ENCODE assay signal across 7 cellular contexts in genomic region chr2:104784264-104784663, GRCh38.
"Had no signal": no experiment of that assay in that cellular context is flagged by ENCODE, and none has a peak within 500 bp of the region (broad histone marks: within the 10 kb centered on the region; RNA-seq: fewer than 3 reads in every experiment).

No MANE protein-coding gene starts in this region.

- DNase-seq: H7, HFFc6 had no signal

- H3K27ac ChIP-seq: HL-60 had no signal

- H3K4me3 ChIP-seq: GM23338, HAP-1 had no signal

- H3K4me3 Mint-ChIP-seq: GM23338, HFFc6, IgD-negative memory B cell had no signal

- FAIRE-seq: HepG2 had no signal

- H3K9me3 Mint-ChIP-seq: GM23338, IgD-negative memory B cell had no signal

- H3K4me1 ChIP-seq: HAP-1 had no signal

- H3K9me3 ChIP-seq: HAP-1 had no signal

- H3K36me3 ChIP-seq: HAP-1 had no signal

- H3K4me2 ChIP-seq: GM23338 had no signal

- H2AFZ ChIP-seq: GM23338 had no signal

- H3K27ac Mint-ChIP-seq: GM23338, HFFc6, IgD-negative memory B cell had no signal

- H3K36me3 Mint-ChIP-seq: IgD-negative memory B cell had no signal
